ENCODE assay signal across 18 cellular contexts in genomic region chr7:103914147-103914899, GRCh38.
"Had no signal": no experiment of that assay in that cellular context is flagged by ENCODE, and none has a peak within 500 bp of the region (broad histone marks: within the 10 kb centered on the region; RNA-seq: fewer than 3 reads in every experiment).

No MANE protein-coding gene starts in this region.

- H3K36me3 ChIP-seq: ascending aorta, sigmoid colon, WERI-Rb-1 had no signal

- H3K36me3 Mint-ChIP-seq: activated naive CD8-positive, alpha-beta T cell treated with anti-CD3 and anti-CD28 coated beads, Interleukin-2, amount 10 ng/mL, durations not matched to agents 7 days and 5 days; naive thymus-derived CD4-positive, alpha-beta T cell; stimulated activated naive B cell treated with anti-CD40 and anti-IgM and Interleukin-4, amounts not matched to agents 10 μg/mL and 1 μg/mL and 100 μg/mL, for 72 hours had no signal

- H3K27ac Mint-ChIP-seq: activated CD4-positive, alpha-beta T cell treated with anti-CD3 and anti-CD28 coated beads for 36 hours; activated CD8-positive, alpha-beta T cell treated with anti-CD3 and anti-CD28 coated beads for 36 hours; activated naive CD8-positive, alpha-beta T cell treated with anti-CD3 and anti-CD28 coated beads, Interleukin-2, amount 10 ng/mL, durations not matched to agents 7 days and 5 days; activated T-cell treated with anti-CD3 and anti-CD28 coated beads, Interleukin-2, amount 50 U/mL, for 72 hours; effector memory CD8-positive, alpha-beta T cell; naive thymus-derived CD4-positive, alpha-beta T cell; stimulated activated naive B cell treated with anti-CD40 and anti-IgM and Interleukin-4, amounts not matched to agents 10 μg/mL and 1 μg/mL and 100 μg/mL, for 72 hours had no signal

- H3K4me3 Mint-ChIP-seq: activated CD4-positive, alpha-beta T cell treated with anti-CD3 and anti-CD28 coated beads for 36 hours; activated CD8-positive, alpha-beta T cell treated with anti-CD3 and anti-CD28 coated beads for 36 hours; activated naive CD8-positive, alpha-beta T cell treated with anti-CD3 and anti-CD28 coated beads, Interleukin-2, amount 10 ng/mL, durations not matched to agents 7 days and 5 days; activated T-cell treated with anti-CD3 and anti-CD28 coated beads, Interleukin-2, amount 50 U/mL, for 72 hours; effector memory CD8-positive, alpha-beta T cell; naive thymus-derived CD4-positive, alpha-beta T cell; stimulated activated naive B cell treated with anti-CD40 and anti-IgM and Interleukin-4, amounts not matched to agents 10 μg/mL and 1 μg/mL and 100 μg/mL, for 72 hours had no signal

- H3K4me3 ChIP-seq: ascending aorta, psoas muscle, sigmoid colon had no signal

- ATAC-seq: activated CD4-positive, alpha-beta T cell treated with anti-CD3 and anti-CD28 coated beads for 36 hours; activated CD8-positive, alpha-beta T cell treated with anti-CD3 and anti-CD28 coated beads for 36 hours; activated T-cell treated with anti-CD3 and anti-CD28 coated beads, Interleukin-2, amount 50 U/mL, for 72 hours; effector memory CD8-positive, alpha-beta T cell; left colon; naive thymus-derived CD4-positive, alpha-beta T cell; psoas muscle; stimulated activated naive B cell treated with anti-CD40 and anti-IgM and Interleukin-4, amounts not matched to agents 10 μg/mL and 1 μg/mL and 100 μg/mL, for 72 hours had no signal

- H3K9me3 Mint-ChIP-seq: activated CD8-positive, alpha-beta T cell treated with anti-CD3 and anti-CD28 coated beads for 36 hours; activated naive CD8-positive, alpha-beta T cell treated with anti-CD3 and anti-CD28 coated beads, Interleukin-2, amount 10 ng/mL, durations not matched to agents 7 days and 5 days; activated T-cell treated with anti-CD3 and anti-CD28 coated beads, Interleukin-2, amount 50 U/mL, for 72 hours; effector memory CD8-positive, alpha-beta T cell; stimulated activated naive B cell treated with anti-CD40 and anti-IgM and Interleukin-4, amounts not matched to agents 10 μg/mL and 1 μg/mL and 100 μg/mL, for 72 hours had no signal

- H3K27me3 ChIP-seq: ascending aorta, sigmoid colon had no signal

- DNase-seq: activated CD4-positive, alpha-beta T cell treated with anti-CD3 and anti-CD28 coated beads for 36 hours; activated CD8-positive, alpha-beta memory T cell treated with anti-CD3 and anti-CD28 coated beads, Interleukin-2, amount 50 U/mL, for 4 hours; activated CD8-positive, alpha-beta T cell treated with anti-CD3 and anti-CD28 coated beads for 36 hours; activated naive CD8-positive, alpha-beta T cell treated with anti-CD3 and anti-CD28 coated beads, Interleukin-2, amount 10 ng/mL, durations not matched to agents 7 days and 5 days; activated T-cell treated with anti-CD3 and anti-CD28 coated beads, Interleukin-2, amount 50 U/mL, for 72 hours; caudate nucleus; cortex of kidney; effector memory CD8-positive, alpha-beta T cell; hypothalamus; left colon; naive thymus-derived CD4-positive, alpha-beta T cell; psoas muscle; sigmoid colon; stimulated activated CD4-positive, alpha-beta T cell treated with anti-CD3 and anti-CD28 coated beads, Interleukin-2, amount 100 ng/mL, for 24 hours; stimulated activated naive B cell treated with anti-CD40 and anti-IgM and Interleukin-4, amounts not matched to agents 10 μg/mL and 1 μg/mL and 100 μg/mL, for 72 hours; trophoblast cell; WERI-Rb-1 had no signal

- H3K4me1 ChIP-seq: ascending aorta, psoas muscle, sigmoid colon had no signal

- H3K27me3 Mint-ChIP-seq: stimulated activated naive B cell treated with anti-CD40 and anti-IgM and Interleukin-4, amounts not matched to agents 10 μg/mL and 1 μg/mL and 100 μg/mL, for 72 hours had no signal

- H3K9me3 ChIP-seq: ascending aorta, psoas muscle, sigmoid colon had no signal

- H3K27ac ChIP-seq: ascending aorta, psoas muscle, sigmoid colon, WERI-Rb-1 had no signal

- H3K4me1 Mint-ChIP-seq: activated naive CD8-positive, alpha-beta T cell treated with anti-CD3 and anti-CD28 coated beads, Interleukin-2, amount 10 ng/mL, durations not matched to agents 7 days and 5 days; naive thymus-derived CD4-positive, alpha-beta T cell; stimulated activated naive B cell treated with anti-CD40 and anti-IgM and Interleukin-4, amounts not matched to agents 10 μg/mL and 1 μg/mL and 100 μg/mL, for 72 hours had no signal
